Comparison of ENCODE assay signal across 1 cellular context in genomic region chr16:85326113-85326793, GRCh38.
TF ChIP-seq lines count a peak whose summit lies in the region.

No MANE protein-coding gene starts in this region.

TF ChIP-seq in SK-N-SH treated with all-trans-retinoic acid at 6 μM for 48 hours, 23 proteins besides CTCF, POLR2A, EP300 and RAD21 (continued from another document):
- TF ChIP-seq TSHZ2 (CRISPR knock-in tag; IDR thresholded peaks at IDR 0.05) (no peak), CREB5 (CRISPR knock-in tag; IDR thresholded peaks at IDR 0.05; ENCODE audit: low read depth) (no peak), SNAI2 (CRISPR knock-in tag; IDR thresholded peaks at IDR 0.05) (no peak), TCF4 (CRISPR knock-in tag; IDR thresholded peaks at IDR 0.05; ENCODE audit: borderline replicate concordance) (no peak), PATZ1 (CRISPR knock-in tag; IDR thresholded peaks at IDR 0.05; ENCODE audit: borderline replicate concordance) (no peak), CSDC2 (CRISPR knock-in tag; IDR thresholded peaks at IDR 0.05) (no peak), RARB (CRISPR knock-in tag; IDR thresholded peaks at IDR 0.05) (no peak), ZFP3 (CRISPR knock-in tag; IDR thresholded peaks at IDR 0.05) (no peak), POU6F1 (CRISPR knock-in tag; IDR thresholded peaks at IDR 0.05; ENCODE audit: borderline replicate concordance, low read depth) (no peak), ZFP30 (CRISPR knock-in tag; IDR thresholded peaks at IDR 0.05) (no peak), ARNTL (CRISPR knock-in tag; IDR thresholded peaks at IDR 0.05; ENCODE audit: borderline replicate concordance, low read depth) (no peak), ZC3H10 (CRISPR knock-in tag; IDR thresholded peaks at IDR 0.05) (no peak), PPARA (CRISPR knock-in tag; IDR thresholded peaks at IDR 0.05; ENCODE audit: borderline replicate concordance) (no peak)
